ENCODE assay signal across 8 cellular contexts in the genomic region with DNA sequence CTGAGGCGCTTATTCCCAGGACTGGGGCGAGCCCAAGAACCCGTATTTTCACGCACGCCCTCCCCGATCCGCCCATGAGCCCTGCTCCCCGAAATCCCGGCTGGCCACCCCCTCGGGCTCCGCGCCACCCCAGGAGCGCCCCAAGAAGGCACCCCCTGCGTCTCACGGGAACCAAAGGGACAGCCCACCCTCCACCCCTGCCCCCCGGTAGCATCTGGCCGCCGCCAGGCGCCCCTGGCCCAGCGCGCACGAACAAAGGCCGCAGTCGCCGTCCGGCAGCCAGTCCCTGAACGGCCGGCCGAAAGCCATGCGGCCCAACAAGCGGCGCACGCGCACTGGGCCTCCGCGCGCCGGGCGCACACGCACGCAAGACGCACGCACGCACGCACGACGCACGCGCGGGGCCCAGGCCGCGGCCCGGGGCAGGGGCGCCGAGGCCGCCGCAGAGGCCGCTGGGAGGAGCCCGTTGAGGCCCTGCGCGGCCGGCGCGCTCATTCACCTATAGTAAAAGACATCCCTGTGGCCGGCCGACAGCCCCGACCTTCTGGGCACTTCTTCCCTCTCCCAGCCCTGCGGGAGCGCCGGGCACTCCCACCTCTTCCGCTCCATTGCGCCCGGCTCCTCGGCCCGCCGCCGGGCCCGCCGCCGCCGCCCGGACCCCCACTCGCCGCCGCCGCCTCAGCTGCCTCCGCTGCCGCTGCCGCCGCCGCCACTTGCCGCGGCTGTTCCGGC. TPM values are rescaled to one million over a fixed set of nuclear protein-coding genes. Genes with fewer than 3 reads are reported as not detected.
DNase-seq lines count a peak whose midpoint lies in the region; ATAC-seq and TF ChIP-seq lines count a peak whose summit lies in the region.

No MANE protein-coding gene starts in this region.

- peaks cover 3% of the 10 kb centered on the region for H3K36me3 Mint-ChIP-seq in activated naive CD8-positive, alpha-beta T cell

- H3K27me3 ChIP-seq in ovary (no peaks in the 10 kb centered on the region), thoracic aorta (replicated peaks; ENCODE audit: insufficient read depth) (no peaks in the 10 kb centered on the region)

- TF ChIP-seq CTCF in ovary (IDR thresholded peaks at IDR 0.05) (peak in 2 of 3 donors; percentile 19 to 23), thoracic aorta (IDR thresholded peaks at IDR 0.05) (no peak)

- H3K36me3 ChIP-seq in ovary = no peaks in the 10 kb centered on the region
- peaks cover 18% of the 10 kb centered on the region for H3K36me3 ChIP-seq in thoracic aorta

- intact Hi-C loops in head of caudate nucleus (cut with DNase I) = loop anchor here (1.0 to 2.0 kb wide), 2 partner anchors 13 to 61 kb away; partner anchors contain the start of genes TCF3 and UQCR11
- intact Hi-C loops in ovary (cut with DNase I) = no loop called here

- peaks cover 7% of the 10 kb centered on the region for H3K4me1 ChIP-seq in ovary (ENCODE audit: insufficient read depth)
- H3K4me1 ChIP-seq in thoracic aorta (ENCODE audit: control insufficient read depth in 1 of 2, low read depth in 2 of 2) = peaks cover 10 to 26% of the 10 kb centered on the region in 2 donors

- TF ChIP-seq POLR2A in ovary (IDR thresholded peaks at IDR 0.05) = peak; percentile 72

- peak; percentile 60 for ATAC-seq in thoracic aorta (ENCODE audit: insufficient number of reproducible peaks, low FRiP score, low read depth)

- TF ChIP-seq EP300 in ovary (IDR thresholded peaks at IDR 0.05) = no peak

- H3K27ac ChIP-seq in ovary = peak overlapping the region; percentile 95 to 98
- H3K27ac ChIP-seq in thoracic aorta = peak overlapping the region; percentile 74 to 76

- peak overlapping the region; percentile 96 for H3K4me3 Mint-ChIP-seq in activated naive CD8-positive, alpha-beta T cell

- no peaks in the 10 kb centered on the region for H3K9me3 ChIP-seq in ovary
- no peaks in the 10 kb centered on the region for H3K9me3 ChIP-seq in thoracic aorta

- peak overlapping the region; percentile 57 for H3K4me3 ChIP-seq in ovary
- H3K4me3 ChIP-seq in thoracic aorta = peak overlapping the region; percentile 85

- 1% methylated on average over 20 to 94 of the region's 94 CpGs for WGBS in ovary, 3 donors

- DNase-seq in GF-D8 (lab: John Stamatoyannopoulos, UW) = peak; percentile 64
- DNase-seq in H4 (ENCODE audit: low spot score) = peak; percentile 70
- peak; percentile 92 for DNase-seq in LoVo (ENCODE audit: low spot score)
- DNase-seq in SK-MEL-5 (ENCODE audit: low read depth, low spot score) = peak; percentile 85
- DNase-seq in head of caudate nucleus = peak; percentile 44 to 90 (median 80)
- DNase-seq in ovary = peak; percentile 82 to 92 (median 86)
- DNase-seq in thoracic aorta (ENCODE audit: low spot score) = peak; percentile 19

- no peaks in the 10 kb centered on the region for H3K27me3 Mint-ChIP-seq in activated naive CD8-positive, alpha-beta T cell

- H3K9me3 Mint-ChIP-seq in activated naive CD8-positive, alpha-beta T cell (ENCODE audit: low read depth) = no peaks in the 10 kb centered on the region

- in situ Hi-C loops in SK-MEL-5 (cut with HindIII; ENCODE audit: low pct_unique_long_range_greater_than_20kb, low sequenced_read_pairs) = no loop called here

- H3K4me1 Mint-ChIP-seq in activated naive CD8-positive, alpha-beta T cell (ENCODE audit: low read depth) = peaks cover 17% of the 10 kb centered on the region

- peak overlapping the region; percentile 93 for H3K27ac Mint-ChIP-seq in activated naive CD8-positive, alpha-beta T cell

RNA-seq across cellular contexts. Expression of gene MBD3, which starts 0.5 kb away (rescaled TPM):
- total RNA-seq in H4 (2014; rRNA removed; shearing (Covaris generic)) = 45.8 and 64.9 TPM in 2 replicates
- 76.4 and 84.2 TPM in 2 replicates for total RNA-seq in SK-MEL-5 (2014; rRNA removed; shearing (Covaris generic))
- 100 and 107 TPM in 2 replicates for polyA plus RNA-seq in SK-MEL-5 (2015; cell fraction: cytosol; rRNA removed)
- polyA plus RNA-seq in SK-MEL-5 (2015; cell fraction: nucleus; rRNA removed) = 86.3 and 103 TPM in 2 replicates
- 10 to 100 TPM; 53.3 to 94.7 (median 74.4) TPM for total RNA-seq in ovary
- polyA plus RNA-seq in ovary = 10 to 100 TPM in 1 of 2 donors, 1 to 10 TPM in 1; 2.1 to 74.3 TPM
- total RNA-seq in thoracic aorta = 100 to 1,000 TPM in 1 of 2 donors, 10 to 100 TPM in 1; 97.8 to 102 TPM

RNA-seq across cellular contexts. Expression of gene UQCR11, which starts 13.1 kb away (rescaled TPM):
- 42.2 and 49.7 TPM in 2 replicates for total RNA-seq in H4 (2014; rRNA removed; shearing (Covaris generic))
- total RNA-seq in SK-MEL-5 (2014; rRNA removed; shearing (Covaris generic)) = 150 and 162 TPM in 2 replicates
- polyA plus RNA-seq in SK-MEL-5 (2015; cell fraction: cytosol; rRNA removed) = 114 and 197 TPM in 2 replicates
- 25.7 and 30.1 TPM in 2 replicates for polyA plus RNA-seq in SK-MEL-5 (2015; cell fraction: nucleus; rRNA removed)
- total RNA-seq in ovary (100 to 1,000 TPM in 3 of 7 donors, 10 to 100 TPM in 4; 39.5 to 132 (median 98.2) TPM), thoracic aorta (10 to 100 TPM; 32.7 to 51.9 TPM)
- 10 to 100 TPM; 66.9 to 87.9 TPM for polyA plus RNA-seq in ovary

RNA-seq across cellular contexts. Expression of gene MEX3D, which starts 24.1 kb away (rescaled TPM):
- 5.7 and 10.6 TPM in 2 replicates for total RNA-seq in H4 (2014; rRNA removed; shearing (Covaris generic))
- total RNA-seq in SK-MEL-5 (2014; rRNA removed; shearing (Covaris generic)) = 7.9 and 11.6 TPM in 2 replicates
- polyA plus RNA-seq in SK-MEL-5 (2015; cell fraction: cytosol; rRNA removed) = 11.5 and 16.0 TPM in 2 replicates
- 0.19 and 2.1 TPM in 2 replicates for polyA plus RNA-seq in SK-MEL-5 (2015; cell fraction: nucleus; rRNA removed)
- total RNA-seq in ovary = 10 to 100 TPM; 20.9 to 54.4 (median 35.3) TPM
- 10 to 100 TPM in 1 of 2 donors, 1 to 10 TPM in 1; 7.3 to 17.6 TPM for polyA plus RNA-seq in ovary
- total RNA-seq in thoracic aorta = 10 to 100 TPM; 23.4 to 26.4 TPM

Comparison
In these comparisons a context has a peak if more than half of its experiments do, and no peak if none do; other contexts are left out.
1. Peak in every context shown above with its lines: DNase-seq, ATAC-seq, H3K4me3 ChIP-seq and H3K27ac ChIP-seq.
2. DNase-seq: peak in every context shown above with its lines; median percentile 92 in LoVo; 86 in ovary; 85 in SK-MEL-5; 80 in head of caudate nucleus; 70 in H4; 64 in GF-D8; 19 in thoracic aorta.